In genomic region chr20:4828830-4829493, GRCh38 we compare ENCODE assay signal across 16 cellular contexts. TPM values are rescaled to one million over a fixed set of nuclear protein-coding genes. Genes with fewer than 3 reads are reported as not detected.
DNase-seq lines count a peak whose midpoint lies in the region; FAIRE-seq and TF ChIP-seq lines count a peak whose summit lies in the region.
"Had no signal": no experiment of that assay in that cellular context is flagged by ENCODE, and none has a peak within 500 bp of the region (broad histone marks: within the 10 kb centered on the region; RNA-seq: fewer than 3 reads in every experiment).

No MANE protein-coding gene starts in this region.

- peak overlapping the region; percentile 55 for H3K4me3 Mint-ChIP-seq in glutamatergic neuron (ENCODE audit: unreplicated experiment)

- H2AFZ ChIP-seq in GM23248, result no peak overlapping the region

- TF ChIP-seq CTCF in glutamatergic neuron (IDR thresholded peaks at IDR 0.05; ENCODE audit: partially characterized antibody, unreplicated experiment) (no peak), neutrophil (IDR thresholded peaks at IDR 0.05) (peak; percentile 32)

- no peak overlapping the region for H3K4me3 ChIP-seq in BLaER1 treated with 17β-estradiol and CSF1 and Interleukin-3, amounts not matched to agents 10 nM and 100 nM
- H3K4me3 ChIP-seq in neutrophil (ENCODE audit: low read depth in 1 of 2, low read length in 1 of 2) (peak overlapping the region; percentile 55), GM23248 (no peak overlapping the region)
- H3K4me3 ChIP-seq: skin epidermis had no signal

- H3K27ac Mint-ChIP-seq in glutamatergic neuron (ENCODE audit: unreplicated experiment), result peak overlapping the region; percentile 94

- H3K4me1 Mint-ChIP-seq in glutamatergic neuron (ENCODE audit: low read depth, unreplicated experiment), result peaks cover 44% of the 10 kb centered on the region

- H3K9me3 ChIP-seq in BLaER1 treated with 17β-estradiol and CSF1 and Interleukin-3, amounts not matched to agents 10 nM and 100 nM (replicated peaks in 1 of 11), result peaks cover 0 to 6% (median 0%) of the 10 kb centered on the region in 11 experiments; a peak in 5 of 22 replicates
- no peaks in the 10 kb centered on the region for H3K9me3 ChIP-seq in neutrophil
- H3K9me3 ChIP-seq in GM23248 (ENCODE audit: low read depth), result no peaks in the 10 kb centered on the region

- H3K27ac ChIP-seq in BLaER1 treated with 17β-estradiol and CSF1 and Interleukin-3, amounts not matched to agents 10 nM and 100 nM, result peak overlapping the region in 9 of 11 experiments; percentile 32 to 67 (median 50); a peak in 15 of 22 replicates
- H3K27ac ChIP-seq in neutrophil (peak overlapping the region; percentile 100), GM23248 (no peak overlapping the region)
- H3K27ac ChIP-seq: epithelial cell of prostate had no signal

- FAIRE-seq in HTR-8/SVneo (lab: Jason Lieb, UNC), result no peak
- FAIRE-seq: RCC 7860 had no signal

- H3K4me1 ChIP-seq in BLaER1 treated with 17β-estradiol and CSF1 and Interleukin-3, amounts not matched to agents 10 nM and 100 nM, result peaks cover 33 to 43% (median 37%) of the 10 kb centered on the region in 10 experiments
- H3K4me1 ChIP-seq in neutrophil (ENCODE audit: control insufficient read depth in 1 of 2, insufficient read depth in 1 of 2, low read depth in 1 of 2, low read length in 1 of 2) (peaks cover 74% of the 10 kb centered on the region in 2 experiments), GM23248 (ENCODE audit: insufficient read depth) (peaks cover 10% of the 10 kb centered on the region)

- in situ Hi-C loops in GM23248 (cut with MboI), result no loop called here

- no peaks in the 10 kb centered on the region for H4K20me1 ChIP-seq in BLaER1 treated with 17β-estradiol and CSF1 and Interleukin-3, amounts not matched to agents 10 nM and 100 nM
- no peaks in the 10 kb centered on the region for H4K20me1 ChIP-seq in GM23248 (ENCODE audit: insufficient read depth)

- peaks cover 4% of the 10 kb centered on the region for H3K36me3 Mint-ChIP-seq in glutamatergic neuron (ENCODE audit: unreplicated experiment)

- H3K27me3 Mint-ChIP-seq in glutamatergic neuron (ENCODE audit: unreplicated experiment), result peaks cover 13% of the 10 kb centered on the region

- no peaks in the 10 kb centered on the region for H3K27me3 ChIP-seq in BLaER1 treated with 17β-estradiol and CSF1 and Interleukin-3, amounts not matched to agents 10 nM and 100 nM
- H3K27me3 ChIP-seq in neutrophil (no peaks in the 10 kb centered on the region), GM23248 (replicated peaks; ENCODE audit: insufficient read depth) (no peaks in the 10 kb centered on the region)

- 0 out of 2 replicates have a peak, but pooled peaks cover 5% of the 10 kb centered on the region for H3F3A ChIP-seq in GM23248 (ENCODE audit: insufficient read depth)

- H3K9me2 ChIP-seq in GM23248 (ENCODE audit: insufficient read depth), result no peaks in the 10 kb centered on the region

- H3K4me2 ChIP-seq in BLaER1 treated with 17β-estradiol and CSF1 and Interleukin-3, amounts not matched to agents 10 nM and 100 nM, result peak overlapping the region; percentile 43 to 83 (median 66); a peak in 21 of 22 replicates
- H3K4me2 ChIP-seq in GM23248 (ENCODE audit: unreplicated experiment), result no peak overlapping the region

- H3K79me2 ChIP-seq in GM23248 (ENCODE audit: insufficient read depth), result no peaks in the 10 kb centered on the region

- DNase-seq in NOMO-1 (lab: John Stamatoyannopoulos, UW; ENCODE audit: unreplicated experiment in 2 of 2) (peak; percentile 64 to 68), glutamatergic neuron (peak; percentile 60), GM23248 (no peak), NCI-H1092 (lab: John Stamatoyannopoulos, UW) (no peak), HTR-8/SVneo (ENCODE audit: insufficient read length, low spot score) (no peak)
- no peak for DNase-seq in activated effector memory CD4-positive, alpha-beta T cell treated with Interleukin-2 at 50 U/mL for 16 hours
- DNase-seq: activated CD4-positive, alpha-beta T cell treated with anti-CD3 and anti-CD28 coated beads for 1 hour; GOT3; hypothalamus; NCI-H1417 treated with DMSO at 0.1 percent for 48 hours; T-helper 2 cell had no signal

- H3K36me3 ChIP-seq in BLaER1 treated with 17β-estradiol and CSF1 and Interleukin-3, amounts not matched to agents 10 nM and 100 nM, result no peaks in the 10 kb centered on the region
- H3K36me3 ChIP-seq in neutrophil, result no peaks in the 10 kb centered on the region
- no peaks in the 10 kb centered on the region for H3K36me3 ChIP-seq in GM23248 (ENCODE audit: low read depth)

- peaks cover 9% of the 10 kb centered on the region for H3K9me3 Mint-ChIP-seq in glutamatergic neuron (ENCODE audit: unreplicated experiment)

- H3K9ac ChIP-seq in BLaER1 treated with 17β-estradiol and CSF1 and Interleukin-3, amounts not matched to agents 10 nM and 100 nM, result peak overlapping the region in 4 of 11 experiments; percentile 17 to 37 (median 32); a peak in 5 of 22 replicates
- no peak overlapping the region for H3K9ac ChIP-seq in GM23248

- 60 to 62% methylated on average over 14 of the region's 14 CpGs for WGBS in GM23248 (ENCODE audit: low coverage in 1 of 2, low lambda C conversion rate in 2 of 2, missing lambda C conversion rate in 2 of 2), 2 experiments

RNA-seq across cellular contexts. Expression of gene RASSF2, which starts 5.6 kb away (rescaled TPM):
- 62.8 TPM for total RNA-seq in glutamatergic neuron (ENCODE audit: unreplicated experiment)
- 8.3 and 8.4 TPM in 2 replicates for total RNA-seq in GM23248 (2014; rRNA removed; shearing (Covaris generic))
- 4.4 and 5.0 TPM in 2 replicates for polyA plus RNA-seq in GM23248 (2016; fragmentation: Nextera tagmentation; extraction: Ambion mirVana)

Comparison
In these comparisons a context has a peak if more than half of its experiments do, and no peak if none do; other contexts are left out.
1. H3K4me3 ChIP-seq: peak in neutrophil (2 of 2); none in BLaER1 treated with 17β-estradiol and CSF1 and Interleukin-3, amounts not matched to agents 10 nM and 100 nM (0 of 10) and GM23248 (single experiment).
2. DNase-seq: peak in NOMO-1 (2 of 2) and glutamatergic neuron (single experiment); none in GM23248 (single experiment), NCI-H1092 (single experiment), HTR-8/SVneo (single experiment) and activated effector memory CD4-positive, alpha-beta T cell treated with Interleukin-2 at 50 U/mL for 16 hours (single experiment).